Comparison of ENCODE assay signal across 9 cellular contexts in genomic region chr3:192915724-192916123, GRCh38. TPM values are rescaled to one million over a fixed set of nuclear protein-coding genes. Genes with fewer than 3 reads are reported as not detected.
DNase-seq lines count a peak whose midpoint lies in the region; ATAC-seq and TF ChIP-seq lines count a peak whose summit lies in the region.
"Had no signal": no experiment of that assay in that cellular context is flagged by ENCODE, and none has a peak within 500 bp of the region (broad histone marks: within the 10 kb centered on the region; RNA-seq: fewer than 3 reads in every experiment).

No MANE protein-coding gene starts in this region.

- DNase-seq in AG09309 (ENCODE audit: low read depth): no peak
- peak; percentile 56 for DNase-seq in H4 (ENCODE audit: low spot score)
- no peak for DNase-seq in activated naive CD8-positive, alpha-beta T cell treated with anti-CD3 and anti-CD28 coated beads, Interleukin-2, amount 50 U/mL, for 24 hours
- peak; percentile 58 for DNase-seq in kidney tubule cell (ENCODE audit: low spot score)
- no peak for DNase-seq in DMS114 treated with DMSO at 0.1 percent for 48 hours (lab: John Stamatoyannopoulos, UW; ENCODE audit: unreplicated experiment)
- DNase-seq in stimulated activated naive B cell treated with anti-CD40 and anti-IgM and Interleukin-4, amounts not matched to agents 10 μg/mL and 1 μg/mL and 100 μg/mL, for 72 hours: no peak
- no peak for DNase-seq in 8988T
- no peak for DNase-seq in DMS153 (lab: John Stamatoyannopoulos, UW)
- DNase-seq: activated B cell treated with CpG ODN at 0.5 μM for 24 hours had no signal

- no peaks in the 10 kb centered on the region for H3K36me3 Mint-ChIP-seq in activated naive CD8-positive, alpha-beta T cell treated with anti-CD3 and anti-CD28 coated beads, Interleukin-2, amount 50 U/mL, for 24 hours (ENCODE audit: low read depth)
- peaks cover 0 to 4% of the 10 kb centered on the region in 2 donors for H3K36me3 Mint-ChIP-seq in stimulated activated naive B cell treated with anti-CD40 and anti-IgM and Interleukin-4, amounts not matched to agents 10 μg/mL and 1 μg/mL and 100 μg/mL, for 72 hours

- no peak overlapping the region for H3K27ac Mint-ChIP-seq in activated naive CD8-positive, alpha-beta T cell treated with anti-CD3 and anti-CD28 coated beads, Interleukin-2, amount 50 U/mL, for 24 hours
- no peak overlapping the region for H3K27ac Mint-ChIP-seq in stimulated activated naive B cell treated with anti-CD40 and anti-IgM and Interleukin-4, amounts not matched to agents 10 μg/mL and 1 μg/mL and 100 μg/mL, for 72 hours
- H3K27ac Mint-ChIP-seq: activated B cell treated with CpG ODN at 0.5 μM for 24 hours had no signal

- H3K9me3 Mint-ChIP-seq in activated naive CD8-positive, alpha-beta T cell treated with anti-CD3 and anti-CD28 coated beads, Interleukin-2, amount 50 U/mL, for 24 hours: no peaks in the 10 kb centered on the region
- H3K9me3 Mint-ChIP-seq in stimulated activated naive B cell treated with anti-CD40 and anti-IgM and Interleukin-4, amounts not matched to agents 10 μg/mL and 1 μg/mL and 100 μg/mL, for 72 hours: no peaks in the 10 kb centered on the region
- H3K9me3 Mint-ChIP-seq: activated B cell treated with CpG ODN at 0.5 μM for 24 hours had no signal

- peaks cover 59% of the 10 kb centered on the region for H3K27me3 Mint-ChIP-seq in activated naive CD8-positive, alpha-beta T cell treated with anti-CD3 and anti-CD28 coated beads, Interleukin-2, amount 50 U/mL, for 24 hours
- peaks cover 74 to 80% of the 10 kb centered on the region in 2 donors for H3K27me3 Mint-ChIP-seq in stimulated activated naive B cell treated with anti-CD40 and anti-IgM and Interleukin-4, amounts not matched to agents 10 μg/mL and 1 μg/mL and 100 μg/mL, for 72 hours

- H3K4me1 Mint-ChIP-seq in activated naive CD8-positive, alpha-beta T cell treated with anti-CD3 and anti-CD28 coated beads, Interleukin-2, amount 50 U/mL, for 24 hours: peaks cover 22% of the 10 kb centered on the region
- H3K4me1 Mint-ChIP-seq in stimulated activated naive B cell treated with anti-CD40 and anti-IgM and Interleukin-4, amounts not matched to agents 10 μg/mL and 1 μg/mL and 100 μg/mL, for 72 hours: peaks cover 12 to 29% of the 10 kb centered on the region in 2 donors

- no peak for TF ChIP-seq CTCF in AG09309 (IDR thresholded peaks at IDR 0.05; ENCODE audit: control insufficient read depth, insufficient read depth, low read depth, low read length, missing control alignments)

- peak overlapping the region; percentile 21 for H3K4me3 Mint-ChIP-seq in activated naive CD8-positive, alpha-beta T cell treated with anti-CD3 and anti-CD28 coated beads, Interleukin-2, amount 50 U/mL, for 24 hours
- H3K4me3 Mint-ChIP-seq in stimulated activated naive B cell treated with anti-CD40 and anti-IgM and Interleukin-4, amounts not matched to agents 10 μg/mL and 1 μg/mL and 100 μg/mL, for 72 hours: no peak overlapping the region

- ATAC-seq in activated naive CD8-positive, alpha-beta T cell treated with anti-CD3 and anti-CD28 coated beads, Interleukin-2, amount 50 U/mL, for 24 hours: no peak
- ATAC-seq in stimulated activated naive B cell treated with anti-CD40 and anti-IgM and Interleukin-4, amounts not matched to agents 10 μg/mL and 1 μg/mL and 100 μg/mL, for 72 hours (replicated peaks): no peak

- H3K4me3 ChIP-seq in AG09309 (ENCODE audit: control insufficient read depth, low read depth, low read length): peak overlapping the region; percentile 98

RNA-seq across cellular contexts. Expression of gene MB21D2, which starts 1.9 kb away (rescaled TPM):
- total RNA-seq in H4 (2014; rRNA removed; shearing (Covaris generic)): 21.2 and 25.1 TPM in 2 replicates

Comparison
In these comparisons a context has a peak if more than half of its experiments do, and no peak if none do; other contexts are left out.
1. DNase-seq: peak in H4 (single experiment) and kidney tubule cell (single experiment); none in AG09309 (single experiment), activated naive CD8-positive, alpha-beta T cell treated with anti-CD3 and anti-CD28 coated beads, Interleukin-2, amount 50 U/mL, for 24 hours (single experiment), DMS114 treated with DMSO at 0.1 percent for 48 hours (single experiment), stimulated activated naive B cell treated with anti-CD40 and anti-IgM and Interleukin-4, amounts not matched to agents 10 μg/mL and 1 μg/mL and 100 μg/mL, for 72 hours (single experiment), 8988T (single experiment) and DMS153 (single experiment).